In the genomic region with DNA sequence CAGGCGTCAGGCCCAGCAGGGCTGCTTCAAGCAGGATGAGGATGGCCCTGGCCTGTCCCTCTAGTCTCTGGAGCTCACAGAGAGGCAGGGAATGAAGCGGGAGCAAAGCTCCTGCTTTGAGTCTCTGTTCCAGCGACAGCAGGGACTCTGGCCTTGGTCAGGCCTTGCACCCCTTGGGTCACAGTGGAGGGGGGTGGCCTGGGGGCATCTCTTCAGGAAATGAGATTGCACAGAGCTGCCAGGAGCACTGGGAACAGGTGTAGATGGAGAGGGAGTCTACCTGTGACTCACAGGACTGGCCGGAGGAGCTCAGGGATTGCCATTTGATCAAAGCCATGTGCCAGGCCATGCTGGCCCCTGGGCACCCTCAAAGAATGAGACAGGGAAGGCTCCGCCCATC, we compare ENCODE assay signal across 1 cellular context.
TF ChIP-seq lines count a peak whose summit lies in the region.

No MANE protein-coding gene starts in this region.

TF ChIP-seq in HCT116, 20 proteins besides CTCF, POLR2A, EP300 and RAD21 (continued from another document):
- TF ChIP-seq CBX3 (IDR thresholded peaks at IDR 0.05; ENCODE audit: low read depth) (peak; percentile 23; the same call in 1 of the 2 replicates), EZH2phosphoT487 (IDR thresholded peaks at IDR 0.05; ENCODE audit: borderline replicate concordance) (no peak), YY1 (IDR thresholded peaks at IDR 0.05; ENCODE audit: extremely low read depth, insufficient replicate concordance, low read depth, low read length) (no peak), FOSL1 (IDR thresholded peaks at IDR 0.05; ENCODE audit: low read depth) (0 out of 2 replicates have a peak, but pooled peaks have one; percentile 8), SIN3A (IDR thresholded peaks at IDR 0.05; ENCODE audit: low read depth) (no peak), ZFX (IDR thresholded peaks at IDR 0.05) (no peak), EGR1 (IDR thresholded peaks at IDR 0.05; ENCODE audit: low read depth) (no peak), SP1 (IDR thresholded peaks at IDR 0.05; ENCODE audit: low read depth) (0 out of 2 replicates have a peak, but pooled peaks have one; percentile 36), CEBPB (IDR thresholded peaks at IDR 0.05; ENCODE audit: low read depth) (no peak), ZNF274 (IDR thresholded peaks at IDR 0.05; ENCODE audit: low read depth, low read length) (no peak), EZH2 (IDR thresholded peaks at IDR 0.05) (no peak)
- TF ChIP-seq, protein P1, sequence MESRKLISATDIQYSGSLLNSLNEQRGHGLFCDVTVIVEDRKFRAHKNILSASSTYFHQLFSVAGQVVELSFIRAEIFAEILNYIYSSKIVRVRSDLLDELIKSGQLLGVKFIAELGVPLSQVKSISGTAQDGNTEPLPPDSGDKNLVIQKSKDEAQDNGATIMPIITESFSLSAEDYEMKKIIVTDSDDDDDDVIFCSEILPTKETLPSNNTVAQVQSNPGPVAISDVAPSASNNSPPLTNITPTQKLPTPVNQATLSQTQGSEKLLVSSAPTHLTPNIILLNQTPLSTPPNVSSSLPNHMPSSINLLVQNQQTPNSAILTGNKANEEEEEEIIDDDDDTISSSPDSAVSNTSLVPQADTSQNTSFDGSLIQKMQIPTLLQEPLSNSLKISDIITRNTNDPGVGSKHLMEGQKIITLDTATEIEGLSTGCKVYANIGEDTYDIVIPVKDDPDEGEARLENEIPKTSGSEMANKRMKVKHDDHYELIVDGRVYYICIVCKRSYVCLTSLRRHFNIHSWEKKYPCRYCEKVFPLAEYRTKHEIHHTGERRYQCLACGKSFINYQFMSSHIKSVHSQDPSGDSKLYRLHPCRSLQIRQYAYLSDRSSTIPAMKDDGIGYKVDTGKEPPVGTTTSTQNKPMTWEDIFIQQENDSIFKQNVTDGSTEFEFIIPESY (IDR thresholded peaks at IDR 0.05; ENCODE audit: extremely low read depth, insufficient replicate concordance, low read length) = no peak
- TF ChIP-seq, protein P2, sequence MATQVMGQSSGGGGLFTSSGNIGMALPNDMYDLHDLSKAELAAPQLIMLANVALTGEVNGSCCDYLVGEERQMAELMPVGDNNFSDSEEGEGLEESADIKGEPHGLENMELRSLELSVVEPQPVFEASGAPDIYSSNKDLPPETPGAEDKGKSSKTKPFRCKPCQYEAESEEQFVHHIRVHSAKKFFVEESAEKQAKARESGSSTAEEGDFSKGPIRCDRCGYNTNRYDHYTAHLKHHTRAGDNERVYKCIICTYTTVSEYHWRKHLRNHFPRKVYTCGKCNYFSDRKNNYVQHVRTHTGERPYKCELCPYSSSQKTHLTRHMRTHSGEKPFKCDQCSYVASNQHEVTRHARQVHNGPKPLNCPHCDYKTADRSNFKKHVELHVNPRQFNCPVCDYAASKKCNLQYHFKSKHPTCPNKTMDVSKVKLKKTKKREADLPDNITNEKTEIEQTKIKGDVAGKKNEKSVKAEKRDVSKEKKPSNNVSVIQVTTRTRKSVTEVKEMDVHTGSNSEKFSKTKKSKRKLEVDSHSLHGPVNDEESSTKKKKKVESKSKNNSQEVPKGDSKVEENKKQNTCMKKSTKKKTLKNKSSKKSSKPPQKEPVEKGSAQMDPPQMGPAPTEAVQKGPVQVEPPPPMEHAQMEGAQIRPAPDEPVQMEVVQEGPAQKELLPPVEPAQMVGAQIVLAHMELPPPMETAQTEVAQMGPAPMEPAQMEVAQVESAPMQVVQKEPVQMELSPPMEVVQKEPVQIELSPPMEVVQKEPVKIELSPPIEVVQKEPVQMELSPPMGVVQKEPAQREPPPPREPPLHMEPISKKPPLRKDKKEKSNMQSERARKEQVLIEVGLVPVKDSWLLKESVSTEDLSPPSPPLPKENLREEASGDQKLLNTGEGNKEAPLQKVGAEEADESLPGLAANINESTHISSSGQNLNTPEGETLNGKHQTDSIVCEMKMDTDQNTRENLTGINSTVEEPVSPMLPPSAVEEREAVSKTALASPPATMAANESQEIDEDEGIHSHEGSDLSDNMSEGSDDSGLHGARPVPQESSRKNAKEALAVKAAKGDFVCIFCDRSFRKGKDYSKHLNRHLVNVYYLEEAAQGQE (IDR thresholded peaks at IDR 0.05; ENCODE audit: low read depth) = no peak
